Comparison of ENCODE assay signal across 12 cellular contexts in genomic region chr12:128365831-128366231, GRCh38.
DNase-seq lines count a peak whose midpoint lies in the region; TF ChIP-seq lines count a peak whose summit lies in the region.
"Had no signal": no experiment of that assay in that cellular context is flagged by ENCODE, and none has a peak within 500 bp of the region (broad histone marks: within the 10 kb centered on the region; RNA-seq: fewer than 3 reads in every experiment).

No MANE protein-coding gene starts in this region.

- TF ChIP-seq EP300 in ovary (IDR thresholded peaks at IDR 0.05) = no peak

- H3K4me3 ChIP-seq in CD8-positive, alpha-beta memory T cell (ENCODE audit: low read length) = no peak overlapping the region
- H3K4me3 ChIP-seq in astrocyte of the cerebellum (ENCODE audit: low read depth, low read length) (peak overlapping the region; percentile 5), iPS-11a (ENCODE audit: low read depth, low read length) (peak overlapping the region; percentile 14), ovary (peak overlapping the region; percentile 29)

- no peaks in the 10 kb centered on the region for H3K4me1 ChIP-seq in CD8-positive, alpha-beta memory T cell (ENCODE audit: insufficient read depth, low read length)
- H3K4me1 ChIP-seq in ovary (ENCODE audit: insufficient read depth) = no peaks in the 10 kb centered on the region

- H3K4me3 Mint-ChIP-seq in CD8-positive, alpha-beta memory T cell = peak overlapping the region in 5 of 7 donors; percentile 18 to 71 (median 69)
- no peak overlapping the region for H3K4me3 Mint-ChIP-seq in endothelial cell (ENCODE audit: unreplicated experiment)
- H3K4me3 Mint-ChIP-seq: activated T-helper 17 cell treated with anti-CD3 and anti-CD28 coated beads, Interleukin-2, amount 50 U/mL, for 72 hours had no signal

- H3K4me1 Mint-ChIP-seq in CD8-positive, alpha-beta memory T cell = peaks cover 3 to 10% (median 4%) of the 10 kb centered on the region in 3 donors
- H3K4me1 Mint-ChIP-seq in endothelial cell (ENCODE audit: unreplicated experiment) = no peaks in the 10 kb centered on the region
- H3K4me1 Mint-ChIP-seq: activated T-helper 17 cell treated with anti-CD3 and anti-CD28 coated beads, Interleukin-2, amount 50 U/mL, for 72 hours had no signal

- CTCF ChIA-PET in CD8-positive, alpha-beta memory T cell (lab: Charles Lee) = no interaction called here

- H3K27ac ChIP-seq in CD8-positive, alpha-beta memory T cell (ENCODE audit: low read depth, low read length) = no peak overlapping the region
- H3K27ac ChIP-seq in ovary = no peak overlapping the region

- POLR2A ChIA-PET in CD8-positive, alpha-beta memory T cell (lab: Charles Lee) = no interaction called here

- in situ Hi-C loops in astrocyte of the cerebellum (cut with HindIII; ENCODE audit: low sequenced_read_pairs) = no loop called here

- no peaks in the 10 kb centered on the region for H3K36me3 ChIP-seq in CD8-positive, alpha-beta memory T cell (ENCODE audit: insufficient read depth, low read length)
- H3K36me3 ChIP-seq in ovary = no peaks in the 10 kb centered on the region
- H3K36me3 ChIP-seq: tibial nerve had no signal

- peaks cover 4% of the 10 kb centered on the region for H3K27me3 ChIP-seq in CD8-positive, alpha-beta memory T cell (ENCODE audit: insufficient read depth, low read length, poor library complexity, severe bottlenecking)
- H3K27me3 ChIP-seq in ovary = no peaks in the 10 kb centered on the region

- TF ChIP-seq CTCF in astrocyte of the cerebellum (IDR thresholded peaks at IDR 0.05; ENCODE audit: low read depth, low read length, missing control alignments) (no peak), ovary (IDR thresholded peaks at IDR 0.05) (no peak), endothelial cell (IDR thresholded peaks at IDR 0.05; ENCODE audit: unreplicated experiment) (no peak)

- no peak for DNase-seq in CD8-positive, alpha-beta memory T cell
- no peak for DNase-seq in astrocyte of the cerebellum (ENCODE audit: low read depth)
- peak in 2 of 5 donors; percentile 28 to 44 for DNase-seq in ovary
- no peak for DNase-seq in endothelial cell (ENCODE audit: low spot score)
- DNase-seq in NCI-H128 (lab: John Stamatoyannopoulos, UW; ENCODE audit: unreplicated experiment) = no peak
- no peak for DNase-seq in NCI-H446 (lab: John Stamatoyannopoulos, UW)
- DNase-seq in NOMO-1 treated with dmso at 0.1 percent for 144 hours (lab: John Stamatoyannopoulos, UW; ENCODE audit: unreplicated experiment) = no peak
- DNase-seq: AML-193, NCI-H2081 had no signal

- no peak for TF ChIP-seq POLR2A in ovary (IDR thresholded peaks at IDR 0.05)

- peaks cover 11 to 20% of the 10 kb centered on the region in 2 donors for H3K27me3 Mint-ChIP-seq in CD8-positive, alpha-beta memory T cell
- peaks cover 1% of the 10 kb centered on the region for H3K27me3 Mint-ChIP-seq in endothelial cell (ENCODE audit: unreplicated experiment)

- WGBS in ovary, 3 donors = 0 to 2% (median 0%) methylated on average over 23 of the region's 23 CpGs

- intact Hi-C loops in ovary (cut with DNase I) = loop anchor here in 1 of 4 donors (10.0 kb wide), 1 partner anchor 101 kb away; the partner anchor contains the start of gene TMEM132C

- no peaks in the 10 kb centered on the region for H3K9me3 ChIP-seq in CD8-positive, alpha-beta memory T cell (ENCODE audit: low read length)
- no peaks in the 10 kb centered on the region for H3K9me3 ChIP-seq in ovary
- H3K9me3 ChIP-seq: tibial nerve had no signal

- no peaks in the 10 kb centered on the region for H3K9me3 Mint-ChIP-seq in CD8-positive, alpha-beta memory T cell
- peaks cover 31% of the 10 kb centered on the region for H3K9me3 Mint-ChIP-seq in endothelial cell (ENCODE audit: unreplicated experiment)

- H3K36me3 Mint-ChIP-seq in CD8-positive, alpha-beta memory T cell = peaks cover 0 to 1% (median 0%) of the 10 kb centered on the region in 3 donors
- H3K36me3 Mint-ChIP-seq in endothelial cell (ENCODE audit: low read depth, unreplicated experiment) = peaks cover 3% of the 10 kb centered on the region

- peak overlapping the region in 1 of 8 donors; percentile 60 for H3K27ac Mint-ChIP-seq in CD8-positive, alpha-beta memory T cell
- H3K27ac Mint-ChIP-seq in endothelial cell (ENCODE audit: unreplicated experiment) = no peak overlapping the region
- H3K27ac Mint-ChIP-seq: activated T-helper 17 cell treated with anti-CD3 and anti-CD28 coated beads, Interleukin-2, amount 50 U/mL, for 72 hours had no signal
